17 cellular contexts compared by ENCODE assay signal in the genomic region with DNA sequence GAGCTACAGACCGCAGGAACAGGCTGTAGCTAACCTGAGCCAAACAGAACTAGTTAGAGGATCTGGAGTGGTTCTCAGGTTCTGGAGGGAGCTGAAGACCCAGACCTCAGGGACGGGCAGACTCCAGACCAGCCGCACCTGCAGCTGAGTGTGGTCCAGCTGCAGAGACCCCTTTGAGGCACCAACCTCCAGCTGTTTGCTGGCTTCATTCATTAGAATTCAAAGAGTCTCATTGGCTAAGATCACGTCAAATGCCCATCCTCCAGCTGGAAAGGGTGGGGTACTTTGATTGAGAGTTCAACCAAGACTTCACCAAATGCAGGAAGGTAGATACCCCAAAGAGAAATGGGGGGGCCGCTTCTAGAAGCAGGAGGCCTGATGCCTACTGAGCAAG. TPM values are rescaled to one million over a fixed set of nuclear protein-coding genes. Genes with fewer than 3 reads are reported as not detected.
A peak's percentile ranks its signal among the peaks of the same experiment; 100 is the strongest.
DNase-seq lines count a peak whose midpoint lies in the region; ATAC-seq, FAIRE-seq and TF ChIP-seq lines count a peak whose summit lies in the region.
"Had no signal": no experiment of that assay in that cellular context is flagged by ENCODE, and none has a peak within 500 bp of the region (broad histone marks: within the 10 kb centered on the region; RNA-seq: fewer than 3 reads in every experiment).

No MANE protein-coding gene starts in this region.

- H3K27ac ChIP-seq in CD4-positive, alpha-beta T cell (ENCODE audit: low read depth, low read length), result peak overlapping the region; percentile 18
- H3K27ac ChIP-seq: breast epithelium, C4-2B, right lobe of liver, tibial artery had no signal

- DNase-seq in CD4-positive, alpha-beta T cell, result no peak
- DNase-seq in GM12865 (ENCODE audit: low read depth) (no peak), memory B cell (ENCODE audit: low spot score in 2 of 2) (no peak), GM12892 (ENCODE audit: insufficient read length) (no peak), NCI-H526 (lab: John Stamatoyannopoulos, UW) (no peak), H54 (ENCODE audit: insufficient read length, low spot score) (no peak)
- no peak for DNase-seq in activated CD4-positive, alpha-beta memory T cell treated with anti-CD3 and anti-CD28 coated beads, Interleukin-2, amount 10 ng/mL, durations not matched to agents 7 days and 5 days
- DNase-seq: kidney glomerular epithelial cell, NCI-H1105 treated with DMSO at 0.1 percent for 48 hours, nucleus accumbens, tibial artery had no signal

- H3K27me3 ChIP-seq in CD4-positive, alpha-beta T cell (ENCODE audit: control insufficient read depth, insufficient read depth, low read length), result no peaks in the 10 kb centered on the region
- H3K27me3 ChIP-seq: breast epithelium, right lobe of liver had no signal

- H3K4me1 Mint-ChIP-seq in CD4-positive, alpha-beta T cell (ENCODE audit: low read depth), result peaks cover 58% of the 10 kb centered on the region
- H3K4me1 Mint-ChIP-seq in activated CD4-positive, alpha-beta memory T cell treated with anti-CD3 and anti-CD28 coated beads, Interleukin-2, amount 10 ng/mL, durations not matched to agents 7 days and 5 days, result peaks cover 94% of the 10 kb centered on the region
- peaks cover 31% of the 10 kb centered on the region for H3K4me1 Mint-ChIP-seq in memory B cell

- no peak for TF ChIP-seq CTCF in CD4-positive, alpha-beta T cell (IDR thresholded peaks at IDR 0.05)
- no peak for TF ChIP-seq CTCF in GM12865 (IDR thresholded peaks at IDR 0.05; ENCODE audit: insufficient read depth, low read depth, low read length, missing control alignments)

- peak overlapping the region; percentile 51 for H3K4me3 ChIP-seq in GM12865 (ENCODE audit: low read depth, low read length)
- H3K4me3 ChIP-seq: breast epithelium, K562, right lobe of liver, tibial artery had no signal

- POLR2A ChIA-PET in CD4-positive, alpha-beta T cell (lab: Charles Lee), result interaction anchor here (0.7 to 7.0 kb wide), 6 partner anchors 15 to 322 kb away, joined by 4 to 62 read pairs (median 10); a partner anchor contains a TSS
- POLR2A ChIA-PET in activated CD4-positive, alpha-beta memory T cell treated with anti-CD3 and anti-CD28 coated beads, Interleukin-2, amount 10 ng/mL, durations not matched to agents 7 days and 5 days (lab: Charles Lee), result interaction anchor here (0.8 to 9.7 kb wide), 15 partner anchors 14 to 321 kb away, joined by 3 to 287 read pairs (median 9); a partner anchor contains a TSS

- CTCF ChIA-PET in CD4-positive, alpha-beta T cell (lab: Charles Lee), result interaction anchor here (1.1 to 1.7 kb wide), 4 partner anchors 13 to 85 kb away, joined by 3 to 6 read pairs (median 4); a partner anchor contains a TSS
- CTCF ChIA-PET in activated CD4-positive, alpha-beta memory T cell treated with anti-CD3 and anti-CD28 coated beads, Interleukin-2, amount 10 ng/mL, durations not matched to agents 7 days and 5 days (lab: Charles Lee), result interaction anchor here (0.8 to 9.4 kb wide), 15 partner anchors 13 to 404 kb away, joined by 3 to 113 read pairs (median 5); a partner anchor contains a TSS

- ATAC-seq in CD4-positive, alpha-beta T cell (ENCODE audit: poor library complexity), result no peak
- ATAC-seq in memory B cell (ENCODE audit: low read depth), result no peak
- ATAC-seq in GM21515 (IDR thresholded peaks at IDR 0.05; ENCODE audit: unreplicated experiment), result no peak
- ATAC-seq: K562 had no signal

- H3K9me3 Mint-ChIP-seq in CD4-positive, alpha-beta T cell, result no peaks in the 10 kb centered on the region
- peaks cover 4% of the 10 kb centered on the region for H3K9me3 Mint-ChIP-seq in activated CD4-positive, alpha-beta memory T cell treated with anti-CD3 and anti-CD28 coated beads, Interleukin-2, amount 10 ng/mL, durations not matched to agents 7 days and 5 days
- no peaks in the 10 kb centered on the region for H3K9me3 Mint-ChIP-seq in memory B cell
- H3K9me3 Mint-ChIP-seq: mesothelial cell of epicardium had no signal

- no peak for FAIRE-seq in GM12892 (lab: Jason Lieb, UNC)
- FAIRE-seq in H54 (lab: Jason Lieb, UNC), result no peak
- FAIRE-seq: K562 had no signal

- H3K27me3 Mint-ChIP-seq in CD4-positive, alpha-beta T cell, result no peaks in the 10 kb centered on the region
- no peaks in the 10 kb centered on the region for H3K27me3 Mint-ChIP-seq in activated CD4-positive, alpha-beta memory T cell treated with anti-CD3 and anti-CD28 coated beads, Interleukin-2, amount 10 ng/mL, durations not matched to agents 7 days and 5 days
- H3K27me3 Mint-ChIP-seq in memory B cell, result no peaks in the 10 kb centered on the region

- no peak for TF ChIP-seq POLR2A in GM12892 (IDR thresholded peaks at IDR 0.05; ENCODE audit: low read depth, low read length)
- no peak for TF ChIP-seq POLR2A in H54 (IDR thresholded peaks at IDR 0.05; ENCODE audit: low read depth, low read length)

- intact Hi-C loops in CD4-positive, alpha-beta T cell (cut with DNase I, micrococcal nuclease), result no loop called here

- peak overlapping the region; percentile 76 for H3K4me3 Mint-ChIP-seq in CD4-positive, alpha-beta T cell
- H3K4me3 Mint-ChIP-seq in activated CD4-positive, alpha-beta memory T cell treated with anti-CD3 and anti-CD28 coated beads, Interleukin-2, amount 10 ng/mL, durations not matched to agents 7 days and 5 days, result peak overlapping the region; percentile 31
- peak overlapping the region; percentile 38 for H3K4me3 Mint-ChIP-seq in memory B cell
- H3K4me3 Mint-ChIP-seq: mesothelial cell of epicardium had no signal

- H3K27ac Mint-ChIP-seq in CD4-positive, alpha-beta T cell, result peak overlapping the region; percentile 94
- peak overlapping the region; percentile 94 for H3K27ac Mint-ChIP-seq in activated CD4-positive, alpha-beta memory T cell treated with anti-CD3 and anti-CD28 coated beads, Interleukin-2, amount 10 ng/mL, durations not matched to agents 7 days and 5 days
- peak overlapping the region; percentile 35 for H3K27ac Mint-ChIP-seq in memory B cell
- H3K27ac Mint-ChIP-seq: mesothelial cell of epicardium had no signal

- no peaks in the 10 kb centered on the region for H3K36me3 Mint-ChIP-seq in CD4-positive, alpha-beta T cell (ENCODE audit: low read depth)
- H3K36me3 Mint-ChIP-seq in activated CD4-positive, alpha-beta memory T cell treated with anti-CD3 and anti-CD28 coated beads, Interleukin-2, amount 10 ng/mL, durations not matched to agents 7 days and 5 days (ENCODE audit: low read depth), result peaks cover 10% of the 10 kb centered on the region
- H3K36me3 Mint-ChIP-seq in memory B cell, result no peaks in the 10 kb centered on the region
- H3K36me3 Mint-ChIP-seq: mesothelial cell of epicardium had no signal

- no peaks in the 10 kb centered on the region for H3K9me3 ChIP-seq in CD4-positive, alpha-beta T cell (ENCODE audit: control insufficient read depth, low read length)
- H3K9me3 ChIP-seq: breast epithelium, right lobe of liver, tibial artery had no signal

RNA-seq across cellular contexts. Expression of a gene that starts 13.4 kb away (rescaled TPM):
- 10 to 100 TPM; 47.5 to 49.6 TPM for total RNA-seq in CD4-positive, alpha-beta T cell
- 100 to 1,000 TPM; 320 to 323 TPM for total RNA-seq in activated CD4-positive, alpha-beta memory T cell treated with anti-CD3 and anti-CD28 coated beads, Interleukin-2, amount 10 ng/mL, durations not matched to agents 7 days and 5 days
- polyA plus RNA-seq in GM12892 (2012; ENCODE audit: missing spikeins), result 40.0 TPM

RNA-seq across cellular contexts. Expression of a gene that starts 25.0 kb away (rescaled TPM):
- total RNA-seq in CD4-positive, alpha-beta T cell, result 10 to 100 TPM; 11.9 to 12.1 TPM
- 10 to 100 TPM; 10.2 to 10.3 TPM for total RNA-seq in activated CD4-positive, alpha-beta memory T cell treated with anti-CD3 and anti-CD28 coated beads, Interleukin-2, amount 10 ng/mL, durations not matched to agents 7 days and 5 days
- 4.9 TPM for polyA plus RNA-seq in GM12892 (2012; ENCODE audit: missing spikeins)

RNA-seq across cellular contexts. Expression of a gene that starts 49.2 kb away (rescaled TPM):
- total RNA-seq in CD4-positive, alpha-beta T cell, result 1 to 10 TPM; 1.9 to 2.1 TPM
- 1 to 10 TPM; 3.4 to 3.9 TPM for total RNA-seq in activated CD4-positive, alpha-beta memory T cell treated with anti-CD3 and anti-CD28 coated beads, Interleukin-2, amount 10 ng/mL, durations not matched to agents 7 days and 5 days
- 2.8 TPM for polyA plus RNA-seq in GM12892 (2012; ENCODE audit: missing spikeins)
- total RNA-seq: breast epithelium, K562, right lobe of liver had no signal

RNA-seq across cellular contexts. Expression of a gene that starts 53.6 kb away (rescaled TPM):
- total RNA-seq in CD4-positive, alpha-beta T cell, result under 1 TPM; 0.19 to 0.39 TPM
- 10 to 100 TPM; 14.0 to 14.7 TPM for total RNA-seq in activated CD4-positive, alpha-beta memory T cell treated with anti-CD3 and anti-CD28 coated beads, Interleukin-2, amount 10 ng/mL, durations not matched to agents 7 days and 5 days
- polyA plus RNA-seq in GM12892 (2012; ENCODE audit: missing spikeins), result 2.0 TPM
- total RNA-seq: K562, mesothelial cell of epicardium had no signal

Comparison
In these comparisons a context has a peak if more than half of its experiments do, and no peak if none do; other contexts are left out.
1. H3K27ac Mint-ChIP-seq: peak in every context shown above with its lines; median percentile 94 in CD4-positive, alpha-beta T cell; 94 in activated CD4-positive, alpha-beta memory T cell treated with anti-CD3 and anti-CD28 coated beads, Interleukin-2, amount 10 ng/mL, durations not matched to agents 7 days and 5 days; 35 in memory B cell.
2. RNA of a gene that starts 13.4 kb away (total RNA-seq): 320 to 323 TPM in activated CD4-positive, alpha-beta memory T cell treated with anti-CD3 and anti-CD28 coated beads, Interleukin-2, amount 10 ng/mL, durations not matched to agents 7 days and 5 days; 47.5 to 49.6 TPM in CD4-positive, alpha-beta T cell; every median in the first group is over 4 times any median in the second.
3. Peak in every context shown above with its lines, with median percentiles within 50 percentile points of each other: H3K4me3 Mint-ChIP-seq.